11 cellular contexts compared by ENCODE assay signal in the genomic region with DNA sequence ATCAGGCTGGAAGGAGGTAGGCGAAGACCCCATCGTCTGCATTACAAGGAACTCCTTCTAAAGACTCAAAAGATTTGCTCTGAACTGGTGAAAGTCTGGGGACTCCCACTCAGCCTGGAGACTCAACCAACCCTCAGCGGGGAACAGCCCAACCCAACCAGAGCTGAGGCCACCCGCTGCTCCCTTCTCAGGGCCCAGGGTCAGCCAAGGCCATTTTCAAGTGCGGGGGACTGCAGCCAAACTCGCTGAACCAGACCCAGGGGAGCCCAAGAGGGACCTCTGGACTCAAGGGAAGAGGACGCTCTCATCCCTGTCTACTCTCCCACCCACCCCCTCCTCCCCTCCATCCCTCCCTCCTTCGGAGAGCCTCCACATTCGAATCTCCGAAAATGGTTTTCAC.
"Had no signal": no experiment of that assay in that cellular context is flagged by ENCODE, and none has a peak within 500 bp of the region (broad histone marks: within the 10 kb centered on the region; RNA-seq: fewer than 3 reads in every experiment).

No MANE protein-coding gene starts in this region.

- H3K4me3 Mint-ChIP-seq: activated CD4-positive, alpha-beta memory T cell treated with anti-CD3 and anti-CD28 coated beads for 36 hours; activated T-cell treated with anti-CD3 and anti-CD28 coated beads, Interleukin-2, amount 50 U/mL, for 72 hours had no signal

- DNase-seq: activated CD4-positive, alpha-beta memory T cell treated with anti-CD3 and anti-CD28 coated beads for 36 hours; activated CD8-positive, alpha-beta memory T cell treated with anti-CD3 and anti-CD28 coated beads, Interleukin-2, amount 50 U/mL, for 4 hours; activated naive CD4-positive, alpha-beta T cell; activated T-cell treated with anti-CD3 and anti-CD28 coated beads, Interleukin-2, amount 50 U/mL, for 72 hours; mesenchymal stem cell; stimulated activated CD4-positive, alpha-beta T cell treated with anti-CD3 and anti-CD28 coated beads, Interleukin-2, amount 100 ng/mL, for 48 hours; stimulated activated naive CD8-positive, alpha-beta T cell treated with anti-CD3 and anti-CD28 coated beads, Interleukin-15, Interleukin-2, amounts not matched to agents 100 U/mL and 50 U/mL, for 24 hours; T1000 had no signal

- H3K27ac Mint-ChIP-seq: activated CD4-positive, alpha-beta memory T cell treated with anti-CD3 and anti-CD28 coated beads for 36 hours; activated T-cell treated with anti-CD3 and anti-CD28 coated beads, Interleukin-2, amount 50 U/mL, for 72 hours had no signal

- H3K27me3 ChIP-seq: ascending aorta, suprapubic skin had no signal

- H3K9me3 Mint-ChIP-seq: activated CD4-positive, alpha-beta memory T cell treated with anti-CD3 and anti-CD28 coated beads for 36 hours; activated T-cell treated with anti-CD3 and anti-CD28 coated beads, Interleukin-2, amount 50 U/mL, for 72 hours had no signal

- H3K4me3 ChIP-seq: ascending aorta, suprapubic skin had no signal

- H3K36me3 ChIP-seq: ascending aorta, suprapubic skin had no signal

- H3K36me3 Mint-ChIP-seq: activated CD4-positive, alpha-beta memory T cell treated with anti-CD3 and anti-CD28 coated beads for 36 hours had no signal

- H3K27ac ChIP-seq: ascending aorta, suprapubic skin had no signal

- H3K9me3 ChIP-seq: ascending aorta, suprapubic skin had no signal

- ATAC-seq: activated T-cell treated with anti-CD3 and anti-CD28 coated beads, Interleukin-2, amount 50 U/mL, for 72 hours; left lobe of liver; stimulated activated naive CD8-positive, alpha-beta T cell treated with anti-CD3 and anti-CD28 coated beads, Interleukin-15, Interleukin-2, amounts not matched to agents 100 U/mL and 50 U/mL, for 24 hours had no signal

- H3K4me1 ChIP-seq: ascending aorta had no signal

- H3K27me3 Mint-ChIP-seq: activated CD4-positive, alpha-beta memory T cell treated with anti-CD3 and anti-CD28 coated beads for 36 hours had no signal
